ENCODE assay signal across 1 cellular context in genomic region chr17:74704536-74704935, GRCh38.
TF ChIP-seq lines count a peak whose summit lies in the region.

No MANE protein-coding gene starts in this region.

TF ChIP-seq in H1, 55 proteins besides CTCF, POLR2A, EP300 and RAD21:
- TF ChIP-seq TAF1 (IDR thresholded peaks at IDR 0.05; ENCODE audit: low read depth, low read length) (no peak), SIX5 (IDR thresholded peaks at IDR 0.05; ENCODE audit: low read depth, low read length) (no peak), JUND (IDR thresholded peaks at IDR 0.05; ENCODE audit: low read length) (no peak), KDM4A (IDR thresholded peaks at IDR 0.05; ENCODE audit: low read depth, low read length, severe bottlenecking) (no peak), CBX8 (IDR thresholded peaks at IDR 0.05; ENCODE audit: borderline replicate concordance, low read depth, low read length) (no peak), BACH1 (IDR thresholded peaks at IDR 0.05; ENCODE audit: low read length) (no peak), ATF2 (IDR thresholded peaks at IDR 0.05; ENCODE audit: low read length) (no peak), BRCA1 (IDR thresholded peaks at IDR 0.05; ENCODE audit: low read depth, low read length) (no peak), ATF3 (IDR thresholded peaks at IDR 0.05; ENCODE audit: insufficient read depth, low read depth, low read length) (no peak), CHD2 (IDR thresholded peaks at IDR 0.05; ENCODE audit: low read length) (no peak), POLR2AphosphoS5 (IDR thresholded peaks at IDR 0.05; ENCODE audit: low read depth, low read length) (no peak), SAP30 (IDR thresholded peaks at IDR 0.05; ENCODE audit: insufficient read depth, insufficient replicate concordance, low read length) (no peak), CTBP2 (IDR thresholded peaks at IDR 0.05; ENCODE audit: borderline replicate concordance, insufficient read depth, insufficient read length, low read length) (no peak), YY1 (IDR thresholded peaks at IDR 0.05; ENCODE audit: low read depth, low read length) (no peak), SP2 (IDR thresholded peaks at IDR 0.05; ENCODE audit: low read length) (no peak)
